ENCODE assay signal across 25 cellular contexts in genomic region chr20:49156481-49156880, GRCh38. TPM values are rescaled to one million over a fixed set of nuclear protein-coding genes. Genes with fewer than 3 reads are reported as not detected.
DNase-seq lines count a peak whose midpoint lies in the region; ATAC-seq, FAIRE-seq and TF ChIP-seq lines count a peak whose summit lies in the region.
"Had no signal": no experiment of that assay in that cellular context is flagged by ENCODE, and none has a peak within 500 bp of the region (broad histone marks: within the 10 kb centered on the region; RNA-seq: fewer than 3 reads in every experiment).

No MANE protein-coding gene starts in this region.

- peaks cover 49% of the 10 kb centered on the region for H3K4me1 Mint-ChIP-seq in activated T-cell treated with anti-CD3 and anti-CD28 coated beads, Interleukin-2, amount 50 U/mL, for 24 hours (ENCODE audit: low read depth)
- H3K4me1 Mint-ChIP-seq in CD4-positive, alpha-beta T cell (ENCODE audit: low read depth), result peaks cover 31% of the 10 kb centered on the region
- peaks cover 47% of the 10 kb centered on the region for H3K4me1 Mint-ChIP-seq in stimulated activated naive CD8-positive, alpha-beta T cell treated with anti-CD3 and anti-CD28 coated beads, Interleukin-15, amount 100 ng/mL, for 72 hours

- intact Hi-C loops in CD4-positive, alpha-beta T cell (cut with DNase I, micrococcal nuclease), result no loop called here
- intact Hi-C loops in pancreas (cut with DNase I), result no loop called here

- peaks cover 83% of the 10 kb centered on the region for H3K36me3 Mint-ChIP-seq in activated T-cell treated with anti-CD3 and anti-CD28 coated beads, Interleukin-2, amount 50 U/mL, for 24 hours (ENCODE audit: low read depth)
- peaks cover 68% of the 10 kb centered on the region for H3K36me3 Mint-ChIP-seq in CD4-positive, alpha-beta T cell (ENCODE audit: low read depth)

- CTCF ChIA-PET in CD4-positive, alpha-beta T cell (lab: Charles Lee), result no interaction called here

- H3K4me2 ChIP-seq in parathyroid adenoma (ENCODE audit: low read length), result peak overlapping the region; percentile 3
- H3K4me2 ChIP-seq: BLaER1 had no signal

- H3K4me3 Mint-ChIP-seq in activated T-cell treated with anti-CD3 and anti-CD28 coated beads, Interleukin-2, amount 50 U/mL, for 24 hours, result no peak overlapping the region
- H3K4me3 Mint-ChIP-seq in CD4-positive, alpha-beta T cell, result no peak overlapping the region
- H3K4me3 Mint-ChIP-seq in stimulated activated naive CD8-positive, alpha-beta T cell treated with anti-CD3 and anti-CD28 coated beads, Interleukin-15, amount 100 ng/mL, for 72 hours, result no peak overlapping the region
- H3K4me3 Mint-ChIP-seq: HFFc6 had no signal

- TF ChIP-seq CTCF in CD4-positive, alpha-beta T cell (IDR thresholded peaks at IDR 0.05), result no peak
- TF ChIP-seq CTCF in parathyroid adenoma (IDR thresholded peaks at IDR 0.05), result no peak
- TF ChIP-seq CTCF in pancreas (IDR thresholded peaks at IDR 0.05), result no peak

- H3K4me1 ChIP-seq in parathyroid adenoma (peaks cover 5% of the 10 kb centered on the region), pancreas (peaks cover 0 to 6% (median 3%) of the 10 kb centered on the region in 3 donors)
- H3K4me1 ChIP-seq: SJSA1 had no signal

- H3K4me3 ChIP-seq in SK-N-MC (no peak overlapping the region), parathyroid adenoma (ENCODE audit: low read depth, low read length) (no peak overlapping the region), pancreas (no peak overlapping the region)
- H3K4me3 ChIP-seq: BLaER1, MG63, SJSA1 had no signal

- no peak for ATAC-seq in CD4-positive, alpha-beta T cell (ENCODE audit: poor library complexity)
- no peak for ATAC-seq in stimulated activated naive CD8-positive, alpha-beta T cell treated with anti-CD3 and anti-CD28 coated beads, Interleukin-15, amount 100 ng/mL, for 72 hours
- ATAC-seq in pancreas, result no peak

- H3K9me3 Mint-ChIP-seq in activated T-cell treated with anti-CD3 and anti-CD28 coated beads, Interleukin-2, amount 50 U/mL, for 24 hours, result no peaks in the 10 kb centered on the region
- H3K9me3 Mint-ChIP-seq in CD4-positive, alpha-beta T cell, result no peaks in the 10 kb centered on the region
- no peaks in the 10 kb centered on the region for H3K9me3 Mint-ChIP-seq in stimulated activated naive CD8-positive, alpha-beta T cell treated with anti-CD3 and anti-CD28 coated beads, Interleukin-15, amount 100 ng/mL, for 72 hours
- H3K9me3 Mint-ChIP-seq: CD4-positive, alpha-beta memory T cell; HFFc6 had no signal

- H3K9ac ChIP-seq in SK-N-MC (ENCODE audit: insufficient read length), result no peak overlapping the region
- no peak overlapping the region for H3K9ac ChIP-seq in parathyroid adenoma
- H3K9ac ChIP-seq: BLaER1 had no signal

- 97 to 98% methylated on average over 1 of the region's 1 CpG for WGBS in pancreas, 2 donors

- no peak for DNase-seq in activated T-cell treated with anti-CD3 and anti-CD28 coated beads, Interleukin-2, amount 50 U/mL, for 24 hours
- DNase-seq in activated T-cell treated with anti-CD3 and anti-CD28 coated beads, Interleukin-2, amount 50 U/mL, for 48 hours, result no peak
- DNase-seq in CD4-positive, alpha-beta T cell, result no peak
- DNase-seq in SK-N-MC (ENCODE audit: low read depth, low spot score) (no peak), pancreas (no peak)
- no peak for DNase-seq in stimulated activated naive CD8-positive, alpha-beta T cell treated with anti-CD3 and anti-CD28 coated beads, Interleukin-15, amount 100 ng/mL, for 72 hours
- DNase-seq: CD4-positive, alpha-beta memory T cell; COR-L47; DMS53; H7; HFFc6; KG1; MG63; NCI-H1417; NCI-H1694; NCI-H2029 treated with DMSO at 0.1 percent for 48 hours; NCI-H446 treated with DMSO at 0.1 percent for 48 hours; NCI-H526; Right ventricle myocardium superior; RPMI8226 had no signal

- H3K9me3 ChIP-seq in CD4-positive, alpha-beta T cell (ENCODE audit: control insufficient read depth, low read length), result no peaks in the 10 kb centered on the region
- H3K9me3 ChIP-seq in SK-N-MC (ENCODE audit: low read depth, low read length) (no peaks in the 10 kb centered on the region), parathyroid adenoma (ENCODE audit: control insufficient read depth, low read length) (no peaks in the 10 kb centered on the region), pancreas (no peaks in the 10 kb centered on the region)
- H3K9me3 ChIP-seq: BLaER1, MG63, SJSA1 had no signal

- no peak for FAIRE-seq in pancreas (lab: Jason Lieb, UNC)
- FAIRE-seq: A204.1, GM18507 had no signal

- no peak overlapping the region for H2AFZ ChIP-seq in parathyroid adenoma

- H3K27me3 Mint-ChIP-seq in activated T-cell treated with anti-CD3 and anti-CD28 coated beads, Interleukin-2, amount 50 U/mL, for 24 hours, result no peaks in the 10 kb centered on the region
- no peaks in the 10 kb centered on the region for H3K27me3 Mint-ChIP-seq in CD4-positive, alpha-beta T cell
- no peaks in the 10 kb centered on the region for H3K27me3 Mint-ChIP-seq in stimulated activated naive CD8-positive, alpha-beta T cell treated with anti-CD3 and anti-CD28 coated beads, Interleukin-15, amount 100 ng/mL, for 72 hours
- H3K27me3 Mint-ChIP-seq: CD4-positive, alpha-beta memory T cell had no signal

- H3K79me2 ChIP-seq in parathyroid adenoma, result peaks cover 30% of the 10 kb centered on the region

- peak overlapping the region; percentile 85 for H3K27ac Mint-ChIP-seq in activated T-cell treated with anti-CD3 and anti-CD28 coated beads, Interleukin-2, amount 50 U/mL, for 24 hours
- peak overlapping the region; percentile 19 for H3K27ac Mint-ChIP-seq in CD4-positive, alpha-beta T cell
- no peak overlapping the region for H3K27ac Mint-ChIP-seq in stimulated activated naive CD8-positive, alpha-beta T cell treated with anti-CD3 and anti-CD28 coated beads, Interleukin-15, amount 100 ng/mL, for 72 hours
- H3K27ac Mint-ChIP-seq: HFFc6 had no signal

- no peaks in the 10 kb centered on the region for H3K27me3 ChIP-seq in CD4-positive, alpha-beta T cell (ENCODE audit: control insufficient read depth, insufficient read depth, low read length)
- H3K27me3 ChIP-seq in parathyroid adenoma (ENCODE audit: control insufficient read depth, insufficient read depth, low read length), result no peaks in the 10 kb centered on the region
- no peaks in the 10 kb centered on the region for H3K27me3 ChIP-seq in pancreas
- H3K27me3 ChIP-seq: BLaER1, MG63, SJSA1 had no signal

- peaks cover 39% of the 10 kb centered on the region for H3K36me3 ChIP-seq in SK-N-MC (ENCODE audit: insufficient read depth, low read length)
- H3K36me3 ChIP-seq in parathyroid adenoma (ENCODE audit: control insufficient read depth, insufficient read depth, low read length), result no peaks in the 10 kb centered on the region
- H3K36me3 ChIP-seq in pancreas, result peaks cover 0 to 11% (median 0%) of the 10 kb centered on the region in 3 donors

- POLR2A ChIA-PET in CD4-positive, alpha-beta T cell (lab: Charles Lee), result interaction anchor here (0.7 kb wide), 1 partner anchor 28 kb away, joined by 3 read pairs; no protein-coding TSS in a partner anchor

- no peak overlapping the region for H3K27ac ChIP-seq in CD4-positive, alpha-beta T cell (ENCODE audit: low read depth, low read length)
- H3K27ac ChIP-seq in SK-N-MC (peak overlapping the region; percentile 46; the same call in 1 of the 2 replicates), parathyroid adenoma (no peak overlapping the region), pancreas (no peak overlapping the region)
- H3K27ac ChIP-seq: BLaER1, SJSA1 had no signal

RNA-seq across cellular contexts. Expression of gene STAU1, which starts 31.7 kb away (rescaled TPM):
- 10 to 100 TPM; 61.4 to 65.8 TPM for total RNA-seq in CD4-positive, alpha-beta T cell
- 10 to 100 TPM; 43.9 to 62.8 (median 56.2) TPM for total RNA-seq in pancreas
- polyA plus RNA-seq in pancreas, result 10 to 100 TPM; 18.9 to 29.6 TPM

Comparison
In these comparisons a context has a peak if more than half of its experiments do, and no peak if none do; other contexts are left out.
1. H3K27ac Mint-ChIP-seq: peak in activated T-cell treated with anti-CD3 and anti-CD28 coated beads, Interleukin-2, amount 50 U/mL, for 24 hours (single experiment) and CD4-positive, alpha-beta T cell (single experiment); none in stimulated activated naive CD8-positive, alpha-beta T cell treated with anti-CD3 and anti-CD28 coated beads, Interleukin-15, amount 100 ng/mL, for 72 hours (0 of 2).